Comparison of ENCODE assay signal across 23 cellular contexts in genomic region chr17:41490022-41490421, GRCh38. TPM values are rescaled to one million over a fixed set of nuclear protein-coding genes. Genes with fewer than 3 reads are reported as not detected.
DNase-seq lines count a peak whose midpoint lies in the region; ATAC-seq and TF ChIP-seq lines count a peak whose summit lies in the region.
"Had no signal": no experiment of that assay in that cellular context is flagged by ENCODE, and none has a peak within 500 bp of the region (broad histone marks: within the 10 kb centered on the region; RNA-seq: fewer than 3 reads in every experiment).

No MANE protein-coding gene starts in this region.

- ATAC-seq in T-helper 17 cell (no peak), mucosa of descending colon (peak; percentile 66), GM21381 (IDR thresholded peaks at IDR 0.05; ENCODE audit: unreplicated experiment) (no peak), HG02642 (IDR thresholded peaks at IDR 0.05; ENCODE audit: poor library complexity, unreplicated experiment) (no peak)
- ATAC-seq: A549, K562, SK-N-SH treated with all-trans-retinoic acid at 6 μM for 48 hours had no signal

- H3K4me3 ChIP-seq in HEK293 (ENCODE audit: low read depth, low read length) = no peak overlapping the region
- no peak overlapping the region for H3K4me3 ChIP-seq in mucosa of descending colon
- no peak overlapping the region for H3K4me3 ChIP-seq in smooth muscle cell
- H3K4me3 ChIP-seq: A549, BLaER1, K562 had no signal

- no peak for DNase-seq in CD14-positive monocyte (ENCODE audit: low spot score)
- no peak for DNase-seq in T-helper 17 cell
- peak in 1 of 3 donors; percentile 52 for DNase-seq in mucosa of descending colon
- no peak for DNase-seq in smooth muscle cell (lab: John Stamatoyannopoulos, UW; ENCODE audit: unreplicated experiment)
- DNase-seq in HuH-7 (ENCODE audit: low spot score) = no peak
- DNase-seq: DMS 273 treated with DMSO at 0.1 percent for 48 hours, EL, H7, NCI-H1105 treated with DMSO at 0.1 percent for 48 hours, NCI-H1694, NCI-H2227 treated with DMSO at 0.1 percent for 48 hours, NCI-H510A treated with DMSO at 0.1 percent for 48 hours, NCI-H774, RPMI8226, SHP77 treated with DMSO at 0.1 percent for 48 hours, T-helper 1 cell had no signal

- TF ChIP-seq CTCF in CD14-positive monocyte (IDR thresholded peaks at IDR 0.05) (no peak), HEK293 (tag by site-specific recombination; IDR thresholded peaks at IDR 0.05) (no peak), mucosa of descending colon (IDR thresholded peaks at IDR 0.05) (no peak), smooth muscle cell (IDR thresholded peaks at IDR 0.05; ENCODE audit: borderline replicate concordance, insufficient read depth, poor library complexity, severe bottlenecking) (no peak)

- peaks cover 6% of the 10 kb centered on the region for H3K4me1 ChIP-seq in HEK293 (ENCODE audit: control insufficient read depth, insufficient read depth, low read length)
- H3K4me1 ChIP-seq in mucosa of descending colon (ENCODE audit: low read depth) = peaks cover 14% of the 10 kb centered on the region
- H3K4me1 ChIP-seq in smooth muscle cell (ENCODE audit: low read depth) = no peaks in the 10 kb centered on the region

- 68% methylated on average over 6 of the region's 6 CpGs for WGBS in smooth muscle cell (ENCODE audit: low lambda C conversion rate)

- H3K79me2 ChIP-seq in smooth muscle cell (ENCODE audit: low read depth) = no peaks in the 10 kb centered on the region

- peak overlapping the region; percentile 82 to 93 (median 88) for H3K27ac Mint-ChIP-seq in CD14-positive monocyte
- H3K27ac Mint-ChIP-seq in T-helper 17 cell = peak overlapping the region; percentile 59

- H3K4me2 ChIP-seq in smooth muscle cell = no peak overlapping the region
- H3K4me2 ChIP-seq: A549, BLaER1 had no signal

- no peak overlapping the region for H3K9ac ChIP-seq in smooth muscle cell (ENCODE audit: low read depth)
- H3K9ac ChIP-seq: BLaER1 had no signal

- H3K4me1 Mint-ChIP-seq in CD14-positive monocyte (peaks cover 56% of the 10 kb centered on the region), T-helper 17 cell (peaks cover 21% of the 10 kb centered on the region)

- no peaks in the 10 kb centered on the region for H3K9me3 ChIP-seq in HEK293 (ENCODE audit: control insufficient read depth, insufficient read depth, low read depth, low read length)
- no peaks in the 10 kb centered on the region for H3K9me3 ChIP-seq in T-helper 17 cell (ENCODE audit: control insufficient read depth, low read length, poor library complexity, severe bottlenecking)
- no peaks in the 10 kb centered on the region for H3K9me3 ChIP-seq in mucosa of descending colon
- H3K9me3 ChIP-seq in smooth muscle cell (replicated peaks; ENCODE audit: low read depth) = no peaks in the 10 kb centered on the region
- H3K9me3 ChIP-seq: A549, BLaER1 had no signal

- intact Hi-C loops in CD14-positive monocyte (cut with micrococcal nuclease) (loop anchor here (5.0 to 10.0 kb wide), 2 partner anchors 57 to 175 kb away; no protein-coding TSS in a partner anchor), mucosa of descending colon (cut with DNase I, micrococcal nuclease) (no loop called here)

- POLR2A ChIA-PET in HEK293 (lab: Yijun Ruan, JAX) = no interaction called here

- H3K27ac ChIP-seq in HEK293 (ENCODE audit: extremely low read depth, low read depth, low read length) (no peak overlapping the region), smooth muscle cell (ENCODE audit: low read depth) (no peak overlapping the region)
- H3K27ac ChIP-seq: A549, BLaER1 had no signal

- no peaks in the 10 kb centered on the region for H3K9me3 Mint-ChIP-seq in CD14-positive monocyte

- H3K4me3 Mint-ChIP-seq in CD14-positive monocyte (peak overlapping the region; percentile 43 to 76), T-helper 17 cell (peak overlapping the region; percentile 41)

- no peaks in the 10 kb centered on the region for H4K20me1 ChIP-seq in smooth muscle cell (ENCODE audit: low read depth)
- H4K20me1 ChIP-seq: BLaER1 had no signal

- no peak overlapping the region for H2AFZ ChIP-seq in smooth muscle cell (ENCODE audit: low read depth)

- H3F3A ChIP-seq in smooth muscle cell (ENCODE audit: low read depth) = no peaks in the 10 kb centered on the region

- H3K27me3 Mint-ChIP-seq in CD14-positive monocyte (ENCODE audit: low read depth in 3 of 3) = peaks cover 1 to 5% (median 3%) of the 10 kb centered on the region in 3 donors
- H3K27me3 Mint-ChIP-seq in T-helper 17 cell = peaks cover 5% of the 10 kb centered on the region

- H3K36me3 Mint-ChIP-seq in CD14-positive monocyte = peaks cover 0 to 2% of the 10 kb centered on the region in 2 donors
- H3K36me3 Mint-ChIP-seq in T-helper 17 cell (ENCODE audit: low read depth) = no peaks in the 10 kb centered on the region

- CTCF ChIA-PET in HEK293 (lab: Yijun Ruan, JAX) = interaction anchor here (0.6 to 7.3 kb wide), 6 partner anchors 11 to 206 kb away, joined by 3 to 63 read pairs (median 5); no protein-coding TSS in a partner anchor

- H3K36me3 ChIP-seq in HEK293 (ENCODE audit: control insufficient read depth in 2 of 2, insufficient read depth in 1 of 2, low read length in 2 of 2) (no peaks in the 10 kb centered on the region), mucosa of descending colon (ENCODE audit: low read depth) (no peaks in the 10 kb centered on the region), smooth muscle cell (ENCODE audit: low read depth) (no peaks in the 10 kb centered on the region)
- H3K36me3 ChIP-seq: BLaER1 had no signal

- H3K27me3 ChIP-seq in smooth muscle cell (ENCODE audit: low read depth) = no peaks in the 10 kb centered on the region
- H3K27me3 ChIP-seq: BLaER1 had no signal

TF ChIP-seq in HEK293, 187 proteins besides CTCF, POLR2A, EP300 and RAD21 (continues in another document):
- TF ChIP-seq HIC1 (tag by site-specific recombination; IDR thresholded peaks at IDR 0.05) (no peak), OSR2 (tag by site-specific recombination; IDR thresholded peaks at IDR 0.05) (peak; percentile 48; the same call in 1 of the 2 replicates), ZNF768 (tag by site-specific recombination; IDR thresholded peaks at IDR 0.05) (no peak), ZNF701 (tag by site-specific recombination; IDR thresholded peaks at IDR 0.05) (no peak), ZNF660 (tag by site-specific recombination; IDR thresholded peaks at IDR 0.05) (no peak), ZNF10 (tag by site-specific recombination; IDR thresholded peaks at IDR 0.05) (0 out of 2 replicates have a peak, but pooled peaks have one; percentile 48), SCRT2 (tag by site-specific recombination; IDR thresholded peaks at IDR 0.05) (no peak), KLF1 (tag by site-specific recombination; IDR thresholded peaks at IDR 0.05) (0 out of 2 replicates have a peak, but pooled peaks have one; percentile 18), TCF7L2 (IDR thresholded peaks at IDR 0.05; ENCODE audit: borderline replicate concordance, low read depth, low read length) (no peak), ZNF341 (tag by site-specific recombination; IDR thresholded peaks at IDR 0.05; ENCODE audit: low read depth) (peak; percentile 40), PRDM6 (tag by site-specific recombination; IDR thresholded peaks at IDR 0.05) (no peak), ZNF677 (tag by site-specific recombination; IDR thresholded peaks at IDR 0.05) (no peak)

RNA-seq across cellular contexts. Expression of gene KRT36, which starts 0.3 kb away (rescaled TPM):
- under 1 TPM; 0.24 to 0.87 TPM for polyA plus RNA-seq in CD14-positive monocyte
- not detected for total RNA-seq in T-helper 17 cell
- total RNA-seq in mucosa of descending colon = not detected
- 0.09 and 1.1 TPM in 2 replicates for total RNA-seq in smooth muscle cell
- not detected in 2 replicates for polyA plus RNA-seq in smooth muscle cell
- total RNA-seq: H7, K562 had no signal
- polyA plus RNA-seq: A549 had no signal

RNA-seq across cellular contexts. Expression of gene KRT35, which starts 9.1 kb away (rescaled TPM):
- polyA plus RNA-seq in CD14-positive monocyte (not detected), smooth muscle cell (not detected in 2 replicates)
- total RNA-seq in T-helper 17 cell (not detected), mucosa of descending colon (not detected), smooth muscle cell (not detected in 2 replicates)
- total RNA-seq: H7, K562 had no signal
- polyA plus RNA-seq: A549, K562 had no signal

RNA-seq across cellular contexts. Expression of gene KRT13, which starts 15.4 kb away (rescaled TPM):
- polyA plus RNA-seq in CD14-positive monocyte (not detected), smooth muscle cell (1.7 and 3.8 TPM in 2 replicates)
- total RNA-seq in T-helper 17 cell (not detected), mucosa of descending colon (1 to 10 TPM in 1 of 3 donors, not detected in 2; 3.7 TPM), smooth muscle cell (3.7 and 5.2 TPM in 2 replicates)
- total RNA-seq: H7 had no signal

RNA-seq across cellular contexts. Expression of gene KRT32, which starts 22.8 kb away (rescaled TPM):
- polyA plus RNA-seq in CD14-positive monocyte = not detected
- total RNA-seq in T-helper 17 cell = not detected
- not detected for total RNA-seq in mucosa of descending colon
- not detected in 2 replicates for total RNA-seq in smooth muscle cell
- not detected in 2 replicates for polyA plus RNA-seq in smooth muscle cell
- total RNA-seq: H7, K562 had no signal
- polyA plus RNA-seq: A549, K562 had no signal

RNA-seq across cellular contexts. Expression of gene KRT15, which starts 28.7 kb away (rescaled TPM):
- not detected for polyA plus RNA-seq in CD14-positive monocyte
- total RNA-seq in T-helper 17 cell = not detected
- total RNA-seq in mucosa of descending colon = 10 to 100 TPM in 1 of 3 donors, 1 to 10 TPM in 2; 5.0 to 16.5 (median 5.4) TPM
- 0.49 and 1.7 TPM in 2 replicates for total RNA-seq in smooth muscle cell
- 0.93 and 1.3 TPM in 2 replicates for polyA plus RNA-seq in smooth muscle cell

Comparison
In these comparisons a context has a peak if more than half of its experiments do, and no peak if none do; other contexts are left out.
1. intact Hi-C loops: an anchor here in CD14-positive monocyte (5.0 to 10.0 kb wide); none called in mucosa of descending colon.